Comparison of ENCODE assay signal across 15 cellular contexts in genomic region chr4:82519776-82520175, GRCh38. TPM values are rescaled to one million over a fixed set of nuclear protein-coding genes. Genes with fewer than 3 reads are reported as not detected.
"Had no signal": no experiment of that assay in that cellular context is flagged by ENCODE, and none has a peak within 500 bp of the region (broad histone marks: within the 10 kb centered on the region; RNA-seq: fewer than 3 reads in every experiment).

No MANE protein-coding gene starts in this region.

- H3K27me3 ChIP-seq: pancreas had no signal

- H3K27ac ChIP-seq: lower lobe of right lung, pancreas had no signal

- DNase-seq: activated B cell treated with CpG ODN at 0.5 μM for 24 hours; activated CD4-positive, alpha-beta T cell treated with anti-CD3 and anti-CD28 coated beads for 48 hours; activated CD8-positive, alpha-beta memory T cell treated with anti-CD3 and anti-CD28 coated beads, Interleukin-2, amount 50 U/mL, for 4 hours; activated CD8-positive, alpha-beta T cell treated with anti-CD3 and anti-CD28 coated beads, Interleukin-2, amount 10 ng/mL, durations not matched to agents 7 days and 5 days; activated effector memory CD4-positive, alpha-beta T cell treated with anti-CD3 and anti-CD28 coated beads, Interleukin-2, amount 50 U/mL, for 16 hours; activated T-cell treated with anti-CD3 and anti-CD28 coated beads, Interleukin-2, amount 50 U/mL, for 48 hours; amygdala; cerebellar nuclear complex; immature natural killer cell; left colon; lower lobe of right lung; midbrain; pancreas; T-helper 2 cell had no signal

- H3K4me1 ChIP-seq: lower lobe of right lung, pancreas had no signal

- H3K36me3 ChIP-seq: lower lobe of right lung, pancreas had no signal

- H3K9me3 ChIP-seq: lower lobe of right lung, pancreas had no signal

- H3K4me3 ChIP-seq: lower lobe of right lung, pancreas had no signal

RNA-seq across cellular contexts. Expression of gene TMEM150C, which starts 42.0 kb away (rescaled TPM):
- total RNA-seq: activated B cell treated with CpG ODN at 0.5 μM for 24 hours; activated CD8-positive, alpha-beta T cell treated with anti-CD3 and anti-CD28 coated beads, Interleukin-2, amount 10 ng/mL, durations not matched to agents 7 days and 5 days; activated naive CD4-positive, alpha-beta T cell treated with anti-CD3 and anti-CD28 coated beads, Interleukin-2, amount 50 U/mL, for 72 hours had no signal
